ENCODE assay signal across 1 cellular context in genomic region chr6:27161603-27161945, GRCh38.
A peak's percentile ranks its signal among the peaks of the same experiment; 100 is the strongest.
TF ChIP-seq lines count a peak whose summit lies in the region.

No MANE protein-coding gene starts in this region.

TF ChIP-seq in K562, 482 proteins besides CTCF, POLR2A, EP300 and RAD21 (continued from another document):
- TF ChIP-seq C11orf30 (IDR thresholded peaks at IDR 0.05; ENCODE audit: low read depth) (peak; percentile 87; the same call in 1 of the 2 replicates), ELF4 (CRISPR knock-in tag; IDR thresholded peaks at IDR 0.05) (0 out of 2 replicates have a peak, but pooled peaks have one; percentile 27)
- TF ChIP-seq, protein P1, sequence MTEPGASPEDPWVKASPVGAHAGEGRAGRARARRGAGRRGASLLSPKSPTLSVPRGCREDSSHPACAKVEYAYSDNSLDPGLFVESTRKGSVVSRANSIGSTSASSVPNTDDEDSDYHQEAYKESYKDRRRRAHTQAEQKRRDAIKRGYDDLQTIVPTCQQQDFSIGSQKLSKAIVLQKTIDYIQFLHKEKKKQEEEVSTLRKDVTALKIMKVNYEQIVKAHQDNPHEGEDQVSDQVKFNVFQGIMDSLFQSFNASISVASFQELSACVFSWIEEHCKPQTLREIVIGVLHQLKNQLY (CRISPR knock-in tag; conservative IDR thresholded peaks at IDR 0.05) = 0 out of 4 replicates have a peak, but pooled peaks of 1 of the 2 experiments have one; percentile 23
TF ChIP-seq in K562: peak in this region for 14.
